In the genomic region with DNA sequence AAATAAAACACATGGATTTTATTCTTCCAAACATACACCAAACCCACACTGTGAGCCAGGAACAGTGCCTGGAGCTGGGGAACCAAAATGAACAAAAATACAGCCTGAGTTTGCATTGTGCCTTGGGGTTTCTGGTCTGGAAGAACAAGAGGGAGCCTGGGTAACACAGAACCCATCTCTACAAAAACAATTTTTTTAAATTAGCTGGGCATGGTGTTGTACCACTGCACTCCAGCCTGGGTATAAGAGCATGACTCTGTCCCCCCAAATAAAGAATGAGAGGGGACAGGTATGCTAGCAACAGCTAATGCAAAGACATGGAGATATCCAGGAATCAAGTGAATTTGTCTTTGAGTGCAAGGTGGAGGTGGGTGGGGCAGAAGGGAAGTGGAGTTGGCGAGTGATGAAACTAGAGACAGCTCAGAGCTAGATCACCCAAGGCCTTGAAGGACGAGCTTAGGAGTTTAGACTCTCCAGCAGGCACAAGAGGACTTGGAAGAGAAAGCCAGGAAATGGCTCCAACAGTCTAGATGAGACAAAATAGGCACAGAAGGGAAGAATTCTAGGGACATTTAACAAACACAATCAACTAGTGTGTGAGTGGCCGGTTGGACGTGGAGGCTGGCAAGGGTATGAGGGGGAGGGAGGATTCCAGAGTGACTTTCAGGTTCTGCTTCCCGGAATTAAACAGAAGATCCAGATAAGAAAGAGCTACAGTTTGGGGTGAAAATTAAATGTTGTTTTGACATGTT, we compare ENCODE assay signal across 1 cellular context.
TF ChIP-seq lines count a peak whose summit lies in the region.

No MANE protein-coding gene starts in this region.

TF ChIP-seq in K562, 482 proteins besides CTCF, POLR2A, EP300 and RAD21 (continued from another document and continues in another):
- TF ChIP-seq, protein P1, sequence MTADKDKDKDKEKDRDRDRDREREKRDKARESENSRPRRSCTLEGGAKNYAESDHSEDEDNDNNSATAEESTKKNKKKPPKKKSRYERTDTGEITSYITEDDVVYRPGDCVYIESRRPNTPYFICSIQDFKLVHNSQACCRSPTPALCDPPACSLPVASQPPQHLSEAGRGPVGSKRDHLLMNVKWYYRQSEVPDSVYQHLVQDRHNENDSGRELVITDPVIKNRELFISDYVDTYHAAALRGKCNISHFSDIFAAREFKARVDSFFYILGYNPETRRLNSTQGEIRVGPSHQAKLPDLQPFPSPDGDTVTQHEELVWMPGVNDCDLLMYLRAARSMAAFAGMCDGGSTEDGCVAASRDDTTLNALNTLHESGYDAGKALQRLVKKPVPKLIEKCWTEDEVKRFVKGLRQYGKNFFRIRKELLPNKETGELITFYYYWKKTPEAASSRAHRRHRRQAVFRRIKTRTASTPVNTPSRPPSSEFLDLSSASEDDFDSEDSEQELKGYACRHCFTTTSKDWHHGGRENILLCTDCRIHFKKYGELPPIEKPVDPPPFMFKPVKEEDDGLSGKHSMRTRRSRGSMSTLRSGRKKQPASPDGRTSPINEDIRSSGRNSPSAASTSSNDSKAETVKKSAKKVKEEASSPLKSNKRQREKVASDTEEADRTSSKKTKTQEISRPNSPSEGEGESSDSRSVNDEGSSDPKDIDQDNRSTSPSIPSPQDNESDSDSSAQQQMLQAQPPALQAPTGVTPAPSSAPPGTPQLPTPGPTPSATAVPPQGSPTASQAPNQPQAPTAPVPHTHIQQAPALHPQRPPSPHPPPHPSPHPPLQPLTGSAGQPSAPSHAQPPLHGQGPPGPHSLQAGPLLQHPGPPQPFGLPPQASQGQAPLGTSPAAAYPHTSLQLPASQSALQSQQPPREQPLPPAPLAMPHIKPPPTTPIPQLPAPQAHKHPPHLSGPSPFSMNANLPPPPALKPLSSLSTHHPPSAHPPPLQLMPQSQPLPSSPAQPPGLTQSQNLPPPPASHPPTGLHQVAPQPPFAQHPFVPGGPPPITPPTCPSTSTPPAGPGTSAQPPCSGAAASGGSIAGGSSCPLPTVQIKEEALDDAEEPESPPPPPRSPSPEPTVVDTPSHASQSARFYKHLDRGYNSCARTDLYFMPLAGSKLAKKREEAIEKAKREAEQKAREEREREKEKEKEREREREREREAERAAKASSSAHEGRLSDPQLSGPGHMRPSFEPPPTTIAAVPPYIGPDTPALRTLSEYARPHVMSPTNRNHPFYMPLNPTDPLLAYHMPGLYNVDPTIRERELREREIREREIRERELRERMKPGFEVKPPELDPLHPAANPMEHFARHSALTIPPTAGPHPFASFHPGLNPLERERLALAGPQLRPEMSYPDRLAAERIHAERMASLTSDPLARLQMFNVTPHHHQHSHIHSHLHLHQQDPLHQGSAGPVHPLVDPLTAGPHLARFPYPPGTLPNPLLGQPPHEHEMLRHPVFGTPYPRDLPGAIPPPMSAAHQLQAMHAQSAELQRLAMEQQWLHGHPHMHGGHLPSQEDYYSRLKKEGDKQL (CRISPR knock-in tag; IDR thresholded peaks at IDR 0.05; ENCODE audit: borderline replicate concordance), result no peak
- no peak for TF ChIP-seq EZH2 (IDR thresholded peaks at IDR 0.05; ENCODE audit: borderline replicate concordance, low read depth, low read length)
- no peak for TF ChIP-seq SNRNP70 (optimal IDR thresholded peaks at IDR 0.05; ENCODE audit: low read depth, low read length)
- TF ChIP-seq ZNF395 (CRISPR knock-in tag; IDR thresholded peaks at IDR 0.05), result no peak; the same call in 1 of the 2 replicates
- no peak for TF ChIP-seq PBX2 (CRISPR knock-in tag; IDR thresholded peaks at IDR 0.05; ENCODE audit: low read depth)
- peak; percentile 63 for TF ChIP-seq PBX2 (tag; conservative IDR thresholded peaks at IDR 0.05; ENCODE audit: low read depth)
- TF ChIP-seq ZNF707 (CRISPR knock-in tag; conservative IDR thresholded peaks at IDR 0.05), result no peak
- TF ChIP-seq, protein P2, sequence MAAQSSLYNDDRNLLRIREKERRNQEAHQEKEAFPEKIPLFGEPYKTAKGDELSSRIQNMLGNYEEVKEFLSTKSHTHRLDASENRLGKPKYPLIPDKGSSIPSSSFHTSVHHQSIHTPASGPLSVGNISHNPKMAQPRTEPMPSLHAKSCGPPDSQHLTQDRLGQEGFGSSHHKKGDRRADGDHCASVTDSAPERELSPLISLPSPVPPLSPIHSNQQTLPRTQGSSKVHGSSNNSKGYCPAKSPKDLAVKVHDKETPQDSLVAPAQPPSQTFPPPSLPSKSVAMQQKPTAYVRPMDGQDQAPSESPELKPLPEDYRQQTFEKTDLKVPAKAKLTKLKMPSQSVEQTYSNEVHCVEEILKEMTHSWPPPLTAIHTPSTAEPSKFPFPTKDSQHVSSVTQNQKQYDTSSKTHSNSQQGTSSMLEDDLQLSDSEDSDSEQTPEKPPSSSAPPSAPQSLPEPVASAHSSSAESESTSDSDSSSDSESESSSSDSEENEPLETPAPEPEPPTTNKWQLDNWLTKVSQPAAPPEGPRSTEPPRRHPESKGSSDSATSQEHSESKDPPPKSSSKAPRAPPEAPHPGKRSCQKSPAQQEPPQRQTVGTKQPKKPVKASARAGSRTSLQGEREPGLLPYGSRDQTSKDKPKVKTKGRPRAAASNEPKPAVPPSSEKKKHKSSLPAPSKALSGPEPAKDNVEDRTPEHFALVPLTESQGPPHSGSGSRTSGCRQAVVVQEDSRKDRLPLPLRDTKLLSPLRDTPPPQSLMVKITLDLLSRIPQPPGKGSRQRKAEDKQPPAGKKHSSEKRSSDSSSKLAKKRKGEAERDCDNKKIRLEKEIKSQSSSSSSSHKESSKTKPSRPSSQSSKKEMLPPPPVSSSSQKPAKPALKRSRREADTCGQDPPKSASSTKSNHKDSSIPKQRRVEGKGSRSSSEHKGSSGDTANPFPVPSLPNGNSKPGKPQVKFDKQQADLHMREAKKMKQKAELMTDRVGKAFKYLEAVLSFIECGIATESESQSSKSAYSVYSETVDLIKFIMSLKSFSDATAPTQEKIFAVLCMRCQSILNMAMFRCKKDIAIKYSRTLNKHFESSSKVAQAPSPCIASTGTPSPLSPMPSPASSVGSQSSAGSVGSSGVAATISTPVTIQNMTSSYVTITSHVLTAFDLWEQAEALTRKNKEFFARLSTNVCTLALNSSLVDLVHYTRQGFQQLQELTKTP (IDR thresholded peaks at IDR 0.05; ENCODE audit: low read depth in 1 of 2, partially characterized antibody in 2 of 2), result no peak
- no peak for TF ChIP-seq BHLHE40 (IDR thresholded peaks at IDR 0.05; ENCODE audit: low read length)
- no peak for TF ChIP-seq EWSR1 (IDR thresholded peaks at IDR 0.05; ENCODE audit: borderline replicate concordance, low read depth, partially characterized antibody)
- no peak for TF ChIP-seq POLR3G (IDR thresholded peaks at IDR 0.05; ENCODE audit: extremely low read depth, insufficient read length, insufficient replicate concordance)
- TF ChIP-seq ATF1 (CRISPR knock-in tag; IDR thresholded peaks at IDR 0.05), result no peak
- 0 out of 2 replicates have a peak, but pooled peaks have one; percentile 6 for TF ChIP-seq ATF1 (tag; IDR thresholded peaks at IDR 0.05)
- TF ChIP-seq TOE1 (IDR thresholded peaks at IDR 0.05; ENCODE audit: borderline replicate concordance), result no peak
- TF ChIP-seq TOE1 (CRISPR knock-in tag; IDR thresholded peaks at IDR 0.05; ENCODE audit: borderline replicate concordance, low read depth), result no peak
- TF ChIP-seq CBFB (CRISPR knock-in tag; IDR thresholded peaks at IDR 0.05), result no peak
- TF ChIP-seq GABPB2 (CRISPR knock-in tag; conservative IDR thresholded peaks at IDR 0.05), result no peak
- no peak for TF ChIP-seq ZBTB43 (CRISPR knock-in tag; IDR thresholded peaks at IDR 0.05)
- TF ChIP-seq ZNF717 (CRISPR knock-in tag; IDR thresholded peaks at IDR 0.05), result no peak
- no peak for TF ChIP-seq SIN3A (IDR thresholded peaks at IDR 0.05; ENCODE audit: borderline replicate concordance in 2 of 2, control insufficient read depth in 1 of 2, low read depth in 2 of 2, low read length in 2 of 2)
- no peak; the same call in 1 of the 2 replicates for TF ChIP-seq CREB3 (tag; conservative IDR thresholded peaks at IDR 0.05; ENCODE audit: low read depth)
- no peak for TF ChIP-seq ASH1L (IDR thresholded peaks at IDR 0.05; ENCODE audit: borderline replicate concordance, low read depth, partially characterized antibody)
- TF ChIP-seq TCF15 (CRISPR knock-in tag; IDR thresholded peaks at IDR 0.05), result no peak
- peak in 1 of 2 experiments; percentile 90; a peak in 2 of 4 replicates for TF ChIP-seq ARNT (IDR thresholded peaks at IDR 0.05)
- TF ChIP-seq HMGN3 (IDR thresholded peaks at IDR 0.05; ENCODE audit: borderline replicate concordance, extremely low read depth, insufficient read length, low read depth, low read length), result no peak
- TF ChIP-seq L3MBTL2 (IDR thresholded peaks at IDR 0.05), result peak; percentile 39
- no peak for TF ChIP-seq CTCFL (IDR thresholded peaks at IDR 0.05; ENCODE audit: borderline replicate concordance, insufficient read depth, low read depth, low read length, poor library complexity, severe bottlenecking)
- TF ChIP-seq TAL1 (IDR thresholded peaks at IDR 0.05), result 0 out of 2 replicates have a peak, but pooled peaks have one; percentile 7
- TF ChIP-seq MECOM (CRISPR knock-in tag; IDR thresholded peaks at IDR 0.05), result 0 out of 2 replicates have a peak, but pooled peaks have one; percentile 59
- TF ChIP-seq FOXA1 (IDR thresholded peaks at IDR 0.05; ENCODE audit: borderline replicate concordance), result no peak
- no peak for TF ChIP-seq MTA2 (IDR thresholded peaks at IDR 0.05; ENCODE audit: low read depth)
- TF ChIP-seq STAT5A (IDR thresholded peaks at IDR 0.05; ENCODE audit: borderline replicate concordance, low read length), result peak; percentile 63
- 0 out of 2 replicates have a peak, but pooled peaks have one; percentile 36 for TF ChIP-seq DMBX1 (CRISPR knock-in tag; IDR thresholded peaks at IDR 0.05; ENCODE audit: borderline replicate concordance)
- TF ChIP-seq SMARCC2 (IDR thresholded peaks at IDR 0.05; ENCODE audit: low read depth), result peak; percentile 48; the same call in 1 of the 2 replicates
- peak; percentile 58 for TF ChIP-seq MEIS2 (IDR thresholded peaks at IDR 0.05; ENCODE audit: partially characterized antibody)
